10 cellular contexts compared by ENCODE assay signal in the genomic region with DNA sequence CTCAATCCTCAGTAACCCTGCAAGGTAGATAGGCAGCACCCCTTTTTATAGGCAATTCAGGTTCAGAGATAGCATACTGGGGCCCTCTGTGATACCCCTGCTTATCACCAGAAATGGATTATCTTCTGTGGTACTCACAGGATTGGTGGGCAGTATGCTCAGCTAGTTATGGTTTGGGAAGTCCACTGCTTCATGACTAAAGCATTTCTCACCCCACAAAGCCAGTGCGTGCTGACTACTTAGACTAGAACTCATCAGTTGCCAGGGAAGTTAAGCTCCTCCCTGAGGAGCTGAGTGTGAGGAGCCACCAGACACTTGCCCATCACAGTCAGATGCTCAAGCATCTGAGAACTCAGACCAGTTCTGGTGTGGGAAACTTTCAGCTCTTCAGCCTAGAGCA.
A peak's percentile ranks its signal among the peaks of the same experiment; 100 is the strongest.
DNase-seq lines count a peak whose midpoint lies in the region; ATAC-seq, FAIRE-seq and TF ChIP-seq lines count a peak whose summit lies in the region.
"Had no signal": no experiment of that assay in that cellular context is flagged by ENCODE, and none has a peak within 500 bp of the region (broad histone marks: within the 10 kb centered on the region; RNA-seq: fewer than 3 reads in every experiment).

No MANE protein-coding gene starts in this region.

- POLR2A ChIA-PET in K562 (lab: Yijun Ruan, JAX), result interaction anchor here (1.0 to 3.0 kb wide), 3 partner anchors 10 to 20 kb away, joined by 3 to 14 read pairs (median 3); no protein-coding TSS in a partner anchor

- H3K27me3 Mint-ChIP-seq in natural killer cell (ENCODE audit: low read depth in 2 of 2), result no peaks in the 10 kb centered on the region

- no peak overlapping the region for H3K4me3 Mint-ChIP-seq in natural killer cell
- H3K4me3 Mint-ChIP-seq: activated T-helper 1 cell treated with anti-CD3 and anti-CD28 coated beads, Interleukin-12 subunit alpha, Interleukin-12 subunit beta, Interleukin-2, Interleukin-4 antibody, amounts not matched to agents 30 ng/mL and 10 ng/mL and 1 ng/mL, durations not matched to agents 14 hours and 24 hours and 36 hours had no signal

- no peaks in the 10 kb centered on the region for H3K4me1 ChIP-seq in K562 (replicated peaks in 1 of 2; ENCODE audit: control insufficient read depth in 2 of 2, insufficient read depth in 2 of 2, low read length in 2 of 2)

- intact Hi-C loops in K562 (cut with micrococcal nuclease), result no loop called here
- intact Hi-C loops in natural killer cell (cut with micrococcal nuclease), result no loop called here

- H3K9me3 ChIP-seq in K562 (replicated peaks; ENCODE audit: control insufficient read depth, insufficient read depth, low read depth, low read length), result no peaks in the 10 kb centered on the region

- no peak for TF ChIP-seq EP300 in K562 (IDR thresholded peaks at IDR 0.05; ENCODE audit: low read length)

- WGBS in K562 (ENCODE audit: insufficient coverage, low coverage, missing lambda C conversion rate), result 0% methylated on average over 1 of the region's 1 CpG

- in situ Hi-C loops in K562 (cut with MboI), result no loop called here

- no peaks in the 10 kb centered on the region for H3K9me1 ChIP-seq in K562 (ENCODE audit: control insufficient read depth, insufficient read depth, low read length)

- DNase-seq in GM12865 (ENCODE audit: low read depth), result peak; percentile 17
- DNase-seq in HK-2 (ENCODE audit: unreplicated experiment), result peak; percentile 48
- peak in 2 of 4 experiments; percentile 9 to 16 for DNase-seq in K562 (ENCODE audit: extremely low read depth in 1 of 4, low spot score in 3 of 4)
- no peak for DNase-seq in natural killer cell
- DNase-seq in central memory CD4-positive, alpha-beta T cell, result no peak
- no peak for DNase-seq in DMS79 (lab: John Stamatoyannopoulos, UW)
- no peak for DNase-seq in inferior parietal cortex (ENCODE audit: extremely low spot score)
- DNase-seq: NCI-H2171 treated with DMSO at 0.1 percent for 48 hours had no signal

- H4K20me1 ChIP-seq in K562 (replicated peaks; ENCODE audit: control insufficient read depth, insufficient read depth, low read length), result no peaks in the 10 kb centered on the region

- peak; percentile 51 for FAIRE-seq in K562 (lab: Jason Lieb, UNC)

- no peak overlapping the region for H3K4me2 ChIP-seq in K562 (ENCODE audit: insufficient read depth, low read length)

- BruUV-seq in K562 (replicated peaks; lab: Mats Ljungman, UMichigan), result no TSS peak

- H3K27ac Mint-ChIP-seq in natural killer cell, result peak overlapping the region in 1 of 2 donors; percentile 18
- H3K27ac Mint-ChIP-seq: activated T-helper 1 cell treated with anti-CD3 and anti-CD28 coated beads, Interleukin-12 subunit alpha, Interleukin-12 subunit beta, Interleukin-2, Interleukin-4 antibody, amounts not matched to agents 30 ng/mL and 10 ng/mL and 1 ng/mL, durations not matched to agents 14 hours and 24 hours and 36 hours had no signal

- H3K27ac ChIP-seq in K562 (ENCODE audit: extremely low read depth, low read depth, low read length), result no peak overlapping the region

- no peak for TF ChIP-seq CTCF in GM12865 (IDR thresholded peaks at IDR 0.05; ENCODE audit: insufficient read depth, low read depth, low read length, missing control alignments)
- no peak for TF ChIP-seq CTCF in K562 (IDR thresholded peaks at IDR 0.05 in 2 of 3, conservative IDR thresholded peaks at IDR 0.05 in 1 of 3; ENCODE audit: insufficient read depth in 2 of 3, low read depth in 1 of 3, low read length in 3 of 3)
- no peak for TF ChIP-seq CTCF in natural killer cell (IDR thresholded peaks at IDR 0.05)

- H3K27me3 ChIP-seq in K562 (ENCODE audit: control insufficient read depth in 2 of 2, insufficient read depth in 2 of 2, low read length in 2 of 2), result no peaks in the 10 kb centered on the region

- CTCF ChIA-PET in K562 (lab: Yijun Ruan, JAX; ENCODE audit: low intra/inter-chr PET ratio), result no interaction called here

- TF ChIP-seq RAD21 in K562 (CRISPR knock-in tag; conservative IDR thresholded peaks at IDR 0.05 in 1 of 2, IDR thresholded peaks at IDR 0.05 in 1 of 2), result no peak

- no peaks in the 10 kb centered on the region for H3K9me3 Mint-ChIP-seq in natural killer cell
- H3K9me3 Mint-ChIP-seq: activated T-helper 1 cell treated with anti-CD3 and anti-CD28 coated beads, Interleukin-12 subunit alpha, Interleukin-12 subunit beta, Interleukin-2, Interleukin-4 antibody, amounts not matched to agents 30 ng/mL and 10 ng/mL and 1 ng/mL, durations not matched to agents 14 hours and 24 hours and 36 hours had no signal

- H3K79me2 ChIP-seq in K562 (ENCODE audit: control insufficient read depth, insufficient read depth, low read length), result no peaks in the 10 kb centered on the region

- H3K4me3 ChIP-seq in GM12865 (ENCODE audit: low read depth, low read length), result no peak overlapping the region
- no peak overlapping the region for H3K4me3 ChIP-seq in K562

- H3K36me3 Mint-ChIP-seq in natural killer cell, result no peaks in the 10 kb centered on the region

- no peak overlapping the region for H2AFZ ChIP-seq in K562 (ENCODE audit: low read depth, low read length)

- H3K4me1 Mint-ChIP-seq in natural killer cell, result peaks cover 6 to 7% of the 10 kb centered on the region in 2 donors

- peak overlapping the region in 1 of 2 experiments; percentile 10; a peak in 1 of 4 replicates for H3K9ac ChIP-seq in K562 (ENCODE audit: insufficient read depth in 1 of 2, low read depth in 2 of 2, low read length in 2 of 2)

- peak; percentile 48; the same call in 2 of the 3 replicates for ATAC-seq in K562
- peak; percentile 24 to 82 (median 61) for ATAC-seq in natural killer cell
- no peak for ATAC-seq in HG03565 (IDR thresholded peaks at IDR 0.05; ENCODE audit: unreplicated experiment)

- H3K36me3 ChIP-seq in K562 (ENCODE audit: control insufficient read depth, insufficient read depth, low read length), result peaks cover 4% of the 10 kb centered on the region; the same call in 1 of the 3 replicates

- TF ChIP-seq POLR2A in K562 (conservative IDR thresholded peaks at IDR 0.05), result no peak

TF ChIP-seq in K562, 482 proteins besides CTCF, POLR2A, EP300 and RAD21:
- TF ChIP-seq RFX5 (IDR thresholded peaks at IDR 0.05; ENCODE audit: low read depth, low read length) (0 out of 2 replicates have a peak, but pooled peaks have one; percentile 34), HNRNPUL1 (IDR thresholded peaks at IDR 0.05; ENCODE audit: low read length) (no peak)
- TF ChIP-seq, protein P1, sequence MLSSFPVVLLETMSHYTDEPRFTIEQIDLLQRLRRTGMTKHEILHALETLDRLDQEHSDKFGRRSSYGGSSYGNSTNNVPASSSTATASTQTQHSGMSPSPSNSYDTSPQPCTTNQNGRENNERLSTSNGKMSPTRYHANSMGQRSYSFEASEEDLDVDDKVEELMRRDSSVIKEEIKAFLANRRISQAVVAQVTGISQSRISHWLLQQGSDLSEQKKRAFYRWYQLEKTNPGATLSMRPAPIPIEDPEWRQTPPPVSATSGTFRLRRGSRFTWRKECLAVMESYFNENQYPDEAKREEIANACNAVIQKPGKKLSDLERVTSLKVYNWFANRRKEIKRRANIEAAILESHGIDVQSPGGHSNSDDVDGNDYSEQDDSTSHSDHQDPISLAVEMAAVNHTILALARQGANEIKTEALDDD (IDR thresholded peaks at IDR 0.05), result peak; percentile 80

Comparison
In these comparisons a context has a peak if more than half of its experiments do, and no peak if none do; other contexts are left out.
1. DNase-seq: peak in GM12865 (single experiment) and HK-2 (single experiment); none in natural killer cell (single experiment), central memory CD4-positive, alpha-beta T cell (single experiment), DMS79 (single experiment) and inferior parietal cortex (single experiment).